ENCODE assay signal across 25 cellular contexts in the genomic region with DNA sequence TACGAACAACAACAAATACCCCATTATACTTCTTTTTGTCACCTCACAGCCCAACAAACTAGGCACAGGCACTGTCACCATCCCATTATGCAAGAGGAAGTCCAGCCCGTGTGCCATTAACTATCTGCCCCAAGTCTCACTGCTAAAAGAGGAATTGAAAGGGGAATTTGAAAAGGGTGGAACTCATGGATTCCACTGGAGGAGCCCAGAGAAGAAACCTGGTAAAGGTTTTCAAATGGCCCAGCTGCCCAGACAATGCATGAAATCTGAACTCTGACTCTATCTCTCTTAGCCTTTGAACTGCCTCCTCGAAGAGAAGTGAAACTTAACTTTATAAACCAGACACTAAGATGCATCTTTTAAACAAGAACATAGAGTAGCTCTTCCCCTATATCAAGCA.
DNase-seq lines count a peak whose midpoint lies in the region; ATAC-seq, FAIRE-seq and TF ChIP-seq lines count a peak whose summit lies in the region.
"Had no signal": no experiment of that assay in that cellular context is flagged by ENCODE, and none has a peak within 500 bp of the region (broad histone marks: within the 10 kb centered on the region; RNA-seq: fewer than 3 reads in every experiment).

No MANE protein-coding gene starts in this region.

- BruUV-seq in HepG2 (replicated peaks; lab: Mats Ljungman, UMichigan), result no TSS peak

- no peak overlapping the region for H3K9ac ChIP-seq in HepG2 (ENCODE audit: insufficient read depth, low read depth, low read length)

- H3K4me3 ChIP-seq in right lobe of liver (no peak overlapping the region), HepG2 (replicated peaks in 1 of 3; ENCODE audit: insufficient read depth in 1 of 3, low read depth in 2 of 3, low read length in 3 of 3) (no peak overlapping the region)
- H3K4me3 ChIP-seq: K562, left ventricle myocardium inferior, PC-9 had no signal

- no peak for TF ChIP-seq EP300 in HepG2 (IDR thresholded peaks at IDR 0.05; ENCODE audit: low read depth in 2 of 2, low read length in 2 of 2)
- TF ChIP-seq EP300 in HepG2 (CRISPR knock-in tag; IDR thresholded peaks at IDR 0.05; ENCODE audit: borderline replicate concordance), result no peak

- WGBS in right lobe of liver (ENCODE audit: insufficient coverage, low coverage, low lambda C conversion rate, missing lambda C conversion rate), result 33% methylated on average over 3 of the region's 3 CpGs
- 2% methylated on average over 3 of the region's 3 CpGs for WGBS in HepG2 (ENCODE audit: low lambda C conversion rate)

- H2AFZ ChIP-seq in HepG2 (ENCODE audit: low read length), result no peak overlapping the region
- H2AFZ ChIP-seq: PC-9 had no signal

- H3K36me3 Mint-ChIP-seq in dendritic cell treated with granulocyte-macrophage colony-stimulating factor and Interleukin-4, amounts not matched to agents 40 ng/mL and 50 ng/mL, for 4 days (ENCODE audit: low read depth), result no peaks in the 10 kb centered on the region
- H3K36me3 Mint-ChIP-seq in stimulated activated memory B cell treated with anti-CD40 and anti-IgM and Interleukin-4, amounts not matched to agents 10 μg/mL and 1 μg/mL and 100 μg/mL, for 72 hours, result no peaks in the 10 kb centered on the region
- H3K36me3 Mint-ChIP-seq: type B pancreatic cell had no signal

- no peak for FAIRE-seq in HepG2 (lab: Jason Lieb, UNC)
- FAIRE-seq: K562, small intestine had no signal

- TF ChIP-seq CTCF in right lobe of liver (IDR thresholded peaks at IDR 0.05), result no peak
- no peak for TF ChIP-seq CTCF in HepG2 (CRISPR knock-in tag; IDR thresholded peaks at IDR 0.05)

- H3K27me3 ChIP-seq in right lobe of liver (no peaks in the 10 kb centered on the region), HepG2 (ENCODE audit: control insufficient read depth in 1 of 2, insufficient read depth in 2 of 2, low read length in 2 of 2) (peaks cover 0 to 22% of the 10 kb centered on the region in 2 experiments; a peak in 3 of 5 replicates)

- POLR2A ChIA-PET in HepG2 (lab: Yijun Ruan, JAX), result no interaction called here

- peak in 3 of 4 donors; percentile 31 to 50 (median 49) for ATAC-seq in right lobe of liver
- ATAC-seq in HepG2, result no peak
- peak; percentile 39 for ATAC-seq in stimulated activated memory B cell treated with anti-CD40 and anti-IgM and Interleukin-4, amounts not matched to agents 10 μg/mL and 1 μg/mL and 100 μg/mL, for 72 hours
- no peak for ATAC-seq in HG03025 (IDR thresholded peaks at IDR 0.05; ENCODE audit: low FRiP score, unreplicated experiment)
- ATAC-seq: HCT116, K562 had no signal

- H3K36me3 ChIP-seq in right lobe of liver, result no peaks in the 10 kb centered on the region
- H3K36me3 ChIP-seq in HepG2 (replicated peaks in 1 of 2; ENCODE audit: control insufficient read depth in 1 of 2, insufficient read depth in 2 of 2, low read length in 2 of 2), result no peaks in the 10 kb centered on the region
- H3K36me3 ChIP-seq: left ventricle myocardium inferior had no signal

- H3K27ac Mint-ChIP-seq in dendritic cell treated with granulocyte-macrophage colony-stimulating factor and Interleukin-4, amounts not matched to agents 40 ng/mL and 50 ng/mL, for 4 days, result peak overlapping the region; percentile 25
- no peak overlapping the region for H3K27ac Mint-ChIP-seq in stimulated activated memory B cell treated with anti-CD40 and anti-IgM and Interleukin-4, amounts not matched to agents 10 μg/mL and 1 μg/mL and 100 μg/mL, for 72 hours
- H3K27ac Mint-ChIP-seq: activated CD4-positive, alpha-beta memory T cell treated with anti-CD3 and anti-CD28 coated beads, Interleukin-2, amount 10 ng/mL, durations not matched to agents 7 days and 5 days; type B pancreatic cell had no signal

- no peaks in the 10 kb centered on the region for H3K79me2 ChIP-seq in HepG2 (ENCODE audit: insufficient read depth, low read length)

- H3K9me3 Mint-ChIP-seq in dendritic cell treated with granulocyte-macrophage colony-stimulating factor and Interleukin-4, amounts not matched to agents 40 ng/mL and 50 ng/mL, for 4 days, result no peaks in the 10 kb centered on the region
- H3K9me3 Mint-ChIP-seq in stimulated activated memory B cell treated with anti-CD40 and anti-IgM and Interleukin-4, amounts not matched to agents 10 μg/mL and 1 μg/mL and 100 μg/mL, for 72 hours, result peaks cover 7% of the 10 kb centered on the region
- H3K9me3 Mint-ChIP-seq: activated CD4-positive, alpha-beta memory T cell treated with anti-CD3 and anti-CD28 coated beads, Interleukin-2, amount 10 ng/mL, durations not matched to agents 7 days and 5 days; central memory CD8-positive, alpha-beta T cell; type B pancreatic cell had no signal

- TF ChIP-seq POLR2A in right lobe of liver (IDR thresholded peaks at IDR 0.05) (no peak), HepG2 (IDR thresholded peaks at IDR 0.05; ENCODE audit: insufficient read depth in 1 of 2, low read depth in 2 of 2, low read length in 2 of 2) (no peak)

- peaks cover 36% of the 10 kb centered on the region for H3K27me3 Mint-ChIP-seq in dendritic cell treated with granulocyte-macrophage colony-stimulating factor and Interleukin-4, amounts not matched to agents 40 ng/mL and 50 ng/mL, for 4 days
- peaks cover 21% of the 10 kb centered on the region for H3K27me3 Mint-ChIP-seq in stimulated activated memory B cell treated with anti-CD40 and anti-IgM and Interleukin-4, amounts not matched to agents 10 μg/mL and 1 μg/mL and 100 μg/mL, for 72 hours
- H3K27me3 Mint-ChIP-seq: central memory CD8-positive, alpha-beta T cell had no signal

- peaks cover 56% of the 10 kb centered on the region for H3K4me1 Mint-ChIP-seq in dendritic cell treated with granulocyte-macrophage colony-stimulating factor and Interleukin-4, amounts not matched to agents 40 ng/mL and 50 ng/mL, for 4 days (ENCODE audit: low read depth)
- H3K4me1 Mint-ChIP-seq in stimulated activated memory B cell treated with anti-CD40 and anti-IgM and Interleukin-4, amounts not matched to agents 10 μg/mL and 1 μg/mL and 100 μg/mL, for 72 hours, result peaks cover 12% of the 10 kb centered on the region

- H3K9me3 ChIP-seq in right lobe of liver (no peaks in the 10 kb centered on the region), HepG2 (ENCODE audit: low read length) (no peaks in the 10 kb centered on the region)
- H3K9me3 ChIP-seq: left ventricle myocardium inferior had no signal

- H3K4me1 ChIP-seq in right lobe of liver (no peaks in the 10 kb centered on the region), HepG2 (ENCODE audit: insufficient read depth, low read length) (no peaks in the 10 kb centered on the region)

- DNase-seq in right lobe of liver, result no peak
- no peak for DNase-seq in HepG2 (ENCODE audit: low spot score)
- peak; percentile 65 to 81 for DNase-seq in NOMO-1 (lab: John Stamatoyannopoulos, UW; ENCODE audit: unreplicated experiment in 2 of 2)
- no peak for DNase-seq in DMS53 treated with DMSO at 0.1 percent for 48 hours (lab: John Stamatoyannopoulos, UW; ENCODE audit: unreplicated experiment)
- no peak for DNase-seq in AG08395 (ENCODE audit: low spot score)
- DNase-seq: activated CD4-positive, alpha-beta memory T cell treated with anti-CD3 and anti-CD28 coated beads, Interleukin-2, amount 10 ng/mL, durations not matched to agents 7 days and 5 days; activated CD4-positive, CD25-positive, alpha-beta regulatory T cell treated with anti-CD3 and anti-CD28 coated beads, Interleukin-2, amount 50 U/mL, for 72 hours; activated effector memory CD4-positive, alpha-beta T cell treated with Interleukin-2 at 50 U/mL for 16 hours; C1 segment of cervical spinal cord; left ventricle myocardium inferior; NCI-H1436 treated with DMSO at 0.1 percent for 48 hours; NCI-H446 treated with DMSO at 0.1 percent for 48 hours; NCI-H82; PC-9; Right ventricle myocardium superior; small intestine; stimulated activated CD4-positive, alpha-beta T cell treated with anti-CD3 and anti-CD28 coated beads, Interleukin-1b, Interleukin-23, amount 100 ng/mL, for 48 hours; substantia nigra had no signal

- H3K27ac ChIP-seq in right lobe of liver, result no peak overlapping the region
- no peak overlapping the region for H3K27ac ChIP-seq in HepG2 (ENCODE audit: extremely low read length, insufficient read depth, low read length)
- H3K27ac ChIP-seq: left ventricle myocardium inferior, PC-9 had no signal

- in situ Hi-C loops in HepG2 (cut with HindIII; ENCODE audit: extremely low pct_ligation_motif_present, low pct_unique_long_range_greater_than_20kb), result no loop called here

- no peak overlapping the region for H3K4me2 ChIP-seq in HepG2 (ENCODE audit: low read depth, low read length)
- H3K4me2 ChIP-seq: PC-9 had no signal

- CTCF ChIA-PET in HepG2 (lab: Yijun Ruan, JAX; ENCODE audit: low intra/inter-chr PET ratio, low total read pairs), result no interaction called here

- TF ChIP-seq RAD21 in HepG2 (CRISPR knock-in tag; IDR thresholded peaks at IDR 0.05), result no peak

- no peaks in the 10 kb centered on the region for H4K20me1 ChIP-seq in HepG2 (ENCODE audit: insufficient read depth, low read length)

- intact Hi-C loops in right lobe of liver (cut with DNase I) (no loop called here), HepG2 (cut with micrococcal nuclease; ENCODE audit: unreplicated experiment) (no loop called here)
- intact Hi-C loops in dendritic cell treated with granulocyte-macrophage colony-stimulating factor and Interleukin-4, amounts not matched to agents 40 ng/mL and 50 ng/mL, for 4 days (cut with micrococcal nuclease), result no loop called here

- no peak overlapping the region for H3K4me3 Mint-ChIP-seq in dendritic cell treated with granulocyte-macrophage colony-stimulating factor and Interleukin-4, amounts not matched to agents 40 ng/mL and 50 ng/mL, for 4 days
- H3K4me3 Mint-ChIP-seq in stimulated activated memory B cell treated with anti-CD40 and anti-IgM and Interleukin-4, amounts not matched to agents 10 μg/mL and 1 μg/mL and 100 μg/mL, for 72 hours, result no peak overlapping the region
- H3K4me3 Mint-ChIP-seq: activated CD4-positive, alpha-beta memory T cell treated with anti-CD3 and anti-CD28 coated beads, Interleukin-2, amount 10 ng/mL, durations not matched to agents 7 days and 5 days; central memory CD8-positive, alpha-beta T cell; type B pancreatic cell had no signal

TF ChIP-seq in HepG2, 621 proteins besides CTCF, POLR2A, EP300 and RAD21 (continues in another document):
- TF ChIP-seq THRA (CRISPR knock-in tag; IDR thresholded peaks at IDR 0.05; ENCODE audit: borderline replicate concordance), result no peak

Comparison
In these comparisons a context has a peak if more than half of its experiments do, and no peak if none do; other contexts are left out.
1. ATAC-seq: peak in right lobe of liver (3 of 4) and stimulated activated memory B cell treated with anti-CD40 and anti-IgM and Interleukin-4, amounts not matched to agents 10 μg/mL and 1 μg/mL and 100 μg/mL, for 72 hours (single experiment); none in HepG2 (single experiment) and HG03025 (single experiment).
2. DNase-seq: peak in NOMO-1 (2 of 2); none in right lobe of liver (0 of 3), HepG2 (single experiment), DMS53 treated with DMSO at 0.1 percent for 48 hours (single experiment) and AG08395 (single experiment).